In genomic region chr11:2074266-2074825, GRCh38 we compare ENCODE assay signal across 16 cellular contexts.
DNase-seq lines count a peak whose midpoint lies in the region; ATAC-seq and TF ChIP-seq lines count a peak whose summit lies in the region.
"Had no signal": no experiment of that assay in that cellular context is flagged by ENCODE, and none has a peak within 500 bp of the region (broad histone marks: within the 10 kb centered on the region; RNA-seq: fewer than 3 reads in every experiment).

No MANE protein-coding gene starts in this region.

- intact Hi-C loops in PC-3 (cut with micrococcal nuclease) (no loop called here), testis (cut with DNase I; ENCODE audit: low total_unique reads) (no loop called here)

- H3K36me3 ChIP-seq in PC-3 (ENCODE audit: low read depth, low read length) (no peaks in the 10 kb centered on the region), hepatocyte (replicated peaks; ENCODE audit: insufficient read depth, low read depth) (no peaks in the 10 kb centered on the region), testis (ENCODE audit: low read depth, missing control alignments) (no peaks in the 10 kb centered on the region)
- H3K36me3 ChIP-seq: colonic mucosa, gastroesophageal sphincter, neutrophil had no signal

- 62% methylated on average over 12 of the region's 12 CpGs for WGBS in hepatocyte (ENCODE audit: low lambda C conversion rate, missing lambda C conversion rate)
- WGBS in testis, 2 donors = 67 to 75% methylated on average over 11 to 12 of the region's 12 CpGs

- no peak overlapping the region for H2AFZ ChIP-seq in PC-3 (ENCODE audit: low read length)
- H2AFZ ChIP-seq in hepatocyte = no peak overlapping the region

- peak; percentile 52 for TF ChIP-seq CTCF in GM12873 (IDR thresholded peaks at IDR 0.05; ENCODE audit: insufficient read depth, low read depth, low read length, missing control alignments)
- TF ChIP-seq CTCF in PC-3 (conservative IDR thresholded peaks at IDR 0.05; ENCODE audit: low read depth, low read length) = peak; percentile 56
- TF ChIP-seq CTCF in hepatocyte (IDR thresholded peaks at IDR 0.05; ENCODE audit: poor library complexity) = peak; percentile 9
- no peak for TF ChIP-seq CTCF in testis (IDR thresholded peaks at IDR 0.05)

- CTCF ChIA-PET in PC-3 (lab: Charles Lee) = no interaction called here

- no peaks in the 10 kb centered on the region for H3F3A ChIP-seq in PC-3 (ENCODE audit: low read length, unreplicated experiment)

- H3K9me2 ChIP-seq in PC-3 (replicated peaks; ENCODE audit: low read length) = no peaks in the 10 kb centered on the region
- no peaks in the 10 kb centered on the region for H3K9me2 ChIP-seq in hepatocyte (replicated peaks; ENCODE audit: insufficient read depth)

- no peak for TF ChIP-seq POLR2A in testis (IDR thresholded peaks at IDR 0.05)

- peak; percentile 6 for DNase-seq in AG20443 (ENCODE audit: low spot score)
- no peak for DNase-seq in PC-3
- no peak for DNase-seq in hepatocyte (ENCODE audit: low spot score)
- DNase-seq in testis = no peak
- DNase-seq in NK-92 treated with Interleukin-12 subunit alpha and Interleukin-12 subunit beta, amount 100 ng/mL, for 24 hours (lab: John Stamatoyannopoulos, UW) = no peak
- DNase-seq: activated CD4-positive, alpha-beta T cell treated with anti-CD3 and anti-CD28 coated beads, Interleukin-2, amount 50 U/mL, for 48 hours; activated naive CD4-positive, alpha-beta T cell treated with anti-CD3 and anti-CD28 coated beads, Interleukin-2, amount 50 U/mL, for 16 hours; CD4-positive, alpha-beta T cell; colonic mucosa; NCI-H1105 had no signal

- BruUV-seq in PC-3 (replicated peaks; lab: Mats Ljungman, UMichigan) = no TSS peak

- H3K27me3 ChIP-seq in PC-3 (ENCODE audit: low read length) (no peaks in the 10 kb centered on the region), hepatocyte (no peaks in the 10 kb centered on the region), testis (no peaks in the 10 kb centered on the region)
- H3K27me3 ChIP-seq: colonic mucosa had no signal

- H3K4me1 ChIP-seq in PC-3 (ENCODE audit: insufficient read depth, low read length) = peaks cover 24% of the 10 kb centered on the region
- no peaks in the 10 kb centered on the region for H3K4me1 ChIP-seq in hepatocyte (ENCODE audit: insufficient read depth)
- H3K4me1 ChIP-seq in testis = no peaks in the 10 kb centered on the region
- H3K4me1 ChIP-seq: colonic mucosa, gastroesophageal sphincter had no signal

- ATAC-seq in PC-3 (no peak), HG02642 (IDR thresholded peaks at IDR 0.05; ENCODE audit: poor library complexity, unreplicated experiment) (no peak), HG02610 (IDR thresholded peaks at IDR 0.05; ENCODE audit: unreplicated experiment) (no peak)
- ATAC-seq: gastroesophageal sphincter, left lobe of liver had no signal

- no peaks in the 10 kb centered on the region for H4K20me1 ChIP-seq in PC-3 (ENCODE audit: low read length)
- no peaks in the 10 kb centered on the region for H4K20me1 ChIP-seq in hepatocyte (ENCODE audit: insufficient read depth, poor library complexity, severe bottlenecking)

- H3K4me2 ChIP-seq in PC-3 (ENCODE audit: low read length) = no peak overlapping the region
- no peak overlapping the region for H3K4me2 ChIP-seq in hepatocyte

- no peak overlapping the region for H3K9ac ChIP-seq in PC-3 (ENCODE audit: low read length)

- H3K9me3 ChIP-seq in PC-3 (ENCODE audit: low read length) = no peaks in the 10 kb centered on the region
- H3K9me3 ChIP-seq in hepatocyte (ENCODE audit: low read depth) = no peaks in the 10 kb centered on the region
- H3K9me3 ChIP-seq in testis = no peaks in the 10 kb centered on the region
- H3K9me3 ChIP-seq: colonic mucosa, gastroesophageal sphincter, neutrophil had no signal

- POLR2A ChIA-PET in PC-3 (lab: Charles Lee; ENCODE audit: unreplicated experiment) = interaction anchor here (0.6 kb wide), 1 partner anchor 239 kb away, joined by 8 read pairs; no protein-coding TSS in a partner anchor

- H3K27ac ChIP-seq in PC-3 (ENCODE audit: low read length) = no peak overlapping the region
- no peak overlapping the region for H3K27ac ChIP-seq in hepatocyte
- H3K27ac ChIP-seq in testis = no peak overlapping the region
- H3K27ac ChIP-seq: colonic mucosa, gastroesophageal sphincter, neutrophil had no signal

- H3K79me2 ChIP-seq in PC-3 (ENCODE audit: low read length) = no peaks in the 10 kb centered on the region
- H3K79me2 ChIP-seq in hepatocyte = no peaks in the 10 kb centered on the region

- H3K4me3 ChIP-seq in PC-3 (ENCODE audit: low read length) (no peak overlapping the region), hepatocyte (no peak overlapping the region), testis (no peak overlapping the region)
- H3K4me3 ChIP-seq: colonic mucosa, gastroesophageal sphincter had no signal

Comparison
In these comparisons a context has a peak if more than half of its experiments do, and no peak if none do; other contexts are left out.
1. CTCF ChIP-seq: peak in GM12873 (single experiment), PC-3 (single experiment) and hepatocyte (single experiment); none in testis (0 of 3).